Comparison of ENCODE assay signal across 10 cellular contexts in genomic region chr6:52536424-52536916, GRCh38. TPM values are rescaled to one million over a fixed set of nuclear protein-coding genes. Genes with fewer than 3 reads are reported as not detected.
DNase-seq lines count a peak whose midpoint lies in the region; ATAC-seq and TF ChIP-seq lines count a peak whose summit lies in the region.
"Had no signal": no experiment of that assay in that cellular context is flagged by ENCODE, and none has a peak within 500 bp of the region (broad histone marks: within the 10 kb centered on the region; RNA-seq: fewer than 3 reads in every experiment).

No MANE protein-coding gene starts in this region.

- TF ChIP-seq CTCF in IMR-90 (conservative IDR thresholded peaks at IDR 0.05; ENCODE audit: low read depth, low read length) (no peak), progenitor cell of endocrine pancreas (IDR thresholded peaks at IDR 0.05; ENCODE audit: unreplicated experiment) (no peak), Calu3 (IDR thresholded peaks at IDR 0.05; ENCODE audit: unreplicated experiment) (no peak)

- H3K27me3 Mint-ChIP-seq in progenitor cell of endocrine pancreas (no peaks in the 10 kb centered on the region), Calu3 (ENCODE audit: unreplicated experiment) (no peaks in the 10 kb centered on the region)

- peak overlapping the region; percentile 92 for H3K4ac ChIP-seq in IMR-90 (ENCODE audit: low read depth, low read length)

- WGBS in IMR-90 (ENCODE audit: extremely low coverage in 2 of 2, insufficient read length in 1 of 2), 2 experiments: 95% methylated on average over 4 of the region's 6 CpGs; no CpG with 5 or more reads in 1 of the 2 experiments

- H3K56ac ChIP-seq in IMR-90 (ENCODE audit: extremely low read depth, insufficient read depth, low read length): peak overlapping the region; percentile 37; the same call in 1 of the 2 replicates

- no peaks in the 10 kb centered on the region for H3K27me3 ChIP-seq in IMR-90 (ENCODE audit: control insufficient read depth, insufficient read depth, low read length)
- H3K27me3 ChIP-seq in HAP-1 (ENCODE audit: low read depth): no peaks in the 10 kb centered on the region
- H3K27me3 ChIP-seq in MG63: no peaks in the 10 kb centered on the region
- H3K27me3 ChIP-seq: left lung had no signal

- H3K23ac ChIP-seq in IMR-90 (ENCODE audit: low read depth, low read length): peak overlapping the region; percentile 94

- no peak overlapping the region for H2AFZ ChIP-seq in IMR-90 (replicated peaks; ENCODE audit: low read length, poor library complexity)

- POLR2A ChIA-PET in IMR-90 (lab: Charles Lee; ENCODE audit: unreplicated experiment): no interaction called here

- peak overlapping the region; percentile 96 for H2AK5ac ChIP-seq in IMR-90 (ENCODE audit: low read depth, low read length)

- TF ChIP-seq RAD21 in IMR-90 (IDR thresholded peaks at IDR 0.05; ENCODE audit: low read length): no peak

- peaks cover 28% of the 10 kb centered on the region for H3K36me3 ChIP-seq in IMR-90 (ENCODE audit: control insufficient read depth, insufficient read depth, low read length)
- no peaks in the 10 kb centered on the region for H3K36me3 ChIP-seq in HAP-1 (replicated peaks)
- H3K36me3 ChIP-seq in MG63: peaks cover 96% of the 10 kb centered on the region

- no peak overlapping the region for H3K4me3 Mint-ChIP-seq in progenitor cell of endocrine pancreas (ENCODE audit: low read depth)
- no peak overlapping the region for H3K4me3 Mint-ChIP-seq in Calu3 (ENCODE audit: low read depth, unreplicated experiment)

- peak overlapping the region; percentile 83; the same call in 1 of the 2 replicates for H4K5ac ChIP-seq in IMR-90 (ENCODE audit: low read depth, low read length)

- CTCF ChIA-PET in IMR-90 (lab: Yijun Ruan, JAX) (interaction anchor here (0.9 to 1.2 kb wide), 2 partner anchors 11 to 25 kb away, joined by 3 to 5 read pairs; no protein-coding TSS in a partner anchor), Calu3 (lab: Charles Lee) (no interaction called here)

- H3K9me3 ChIP-seq in IMR-90 (ENCODE audit: control insufficient read depth, insufficient read depth, low read length) (no peaks in the 10 kb centered on the region), HAP-1 (no peaks in the 10 kb centered on the region), MG63 (no peaks in the 10 kb centered on the region)
- H3K9me3 ChIP-seq: left lung had no signal

- H3K4me3 ChIP-seq in IMR-90 (ENCODE audit: insufficient read depth, low read depth, low read length): no peak overlapping the region
- no peak overlapping the region for H3K4me3 ChIP-seq in HAP-1
- no peak overlapping the region for H3K4me3 ChIP-seq in MG63
- H3K4me3 ChIP-seq: left lung had no signal

- H3K36me3 Mint-ChIP-seq in progenitor cell of endocrine pancreas (ENCODE audit: insufficient read depth) (peaks cover 5% of the 10 kb centered on the region), Calu3 (ENCODE audit: insufficient read depth, unreplicated experiment) (no peaks in the 10 kb centered on the region)

- H3K4me1 ChIP-seq in IMR-90 (ENCODE audit: control insufficient read depth, insufficient read depth, low read length) (peaks cover 48% of the 10 kb centered on the region), HAP-1 (no peaks in the 10 kb centered on the region)

- peak overlapping the region; percentile 91 for H2BK20ac ChIP-seq in IMR-90 (ENCODE audit: low read depth, low read length)

- H4K8ac ChIP-seq in IMR-90 (ENCODE audit: low read depth in 2 of 2, low read length in 2 of 2): peak overlapping the region; percentile 83 to 84; a peak in 3 of 4 replicates

- H3K4me2 ChIP-seq in IMR-90 (ENCODE audit: low read depth, low read length): no peak overlapping the region

- in situ Hi-C loops in IMR-90 (cut with MboI; ENCODE audit: low sequenced_read_pairs) (no loop called here), HAP-1 (cut with MboI; ENCODE audit: low sequenced_read_pairs) (no loop called here)

- H3K18ac ChIP-seq in IMR-90 (ENCODE audit: low read depth, low read length): peak overlapping the region; percentile 83

- no peak overlapping the region for H2AK9ac ChIP-seq in IMR-90 (replicated peaks; ENCODE audit: low read depth, low read length, poor library complexity)

- H2BK120ac ChIP-seq in IMR-90 (ENCODE audit: low read depth, low read length): peak overlapping the region; percentile 91

- 0 out of 2 replicates have a peak, but pooled peaks cover 3% of the 10 kb centered on the region for H4K20me1 ChIP-seq in IMR-90 (ENCODE audit: insufficient read depth, low read length)

- dilution Hi-C loops in IMR-90 (cut with HindIII; ENCODE audit: low sequenced_read_pairs, unreplicated experiment): no loop called here

- peaks cover 39 to 89% of the 10 kb centered on the region in 2 experiments for H3K79me1 ChIP-seq in IMR-90 (ENCODE audit: low read depth in 1 of 2, low read length in 2 of 2)

- H3K27ac ChIP-seq in IMR-90 (ENCODE audit: insufficient read depth, low read length): peak overlapping the region; percentile 35
- H3K27ac ChIP-seq: left lung had no signal

- DNase-seq in IMR-90 (no peak), progenitor cell of endocrine pancreas (ENCODE audit: low spot score, unreplicated experiment) (no peak), HAP-1 (ENCODE audit: low spot score in 2 of 2) (no peak), Calu3 (no peak), MG63 (no peak)
- DNase-seq: anterior cingulate cortex, left lung, NCI-H1694 had no signal

- H2BK15ac ChIP-seq in IMR-90 (ENCODE audit: low read depth, low read length): peak overlapping the region; percentile 63; the same call in 2 of the 3 replicates

- intact Hi-C loops in IMR-90 (cut with micrococcal nuclease) (no loop called here), Calu3 (cut with micrococcal nuclease; ENCODE audit: unreplicated experiment) (no loop called here)

- ATAC-seq in GM19043 (IDR thresholded peaks at IDR 0.05; ENCODE audit: low read depth, unreplicated experiment) (peak; percentile 38), HG02588 (IDR thresholded peaks at IDR 0.05; ENCODE audit: unreplicated experiment) (peak; percentile 34), IMR-90 (ENCODE audit: low read depth) (no peak)
- ATAC-seq: left lung had no signal

- BruUV-seq in IMR-90 (replicated peaks; lab: Mats Ljungman, UMichigan): no TSS peak
- no TSS peak for BruUV-seq in Calu3 (replicated peaks; lab: Mats Ljungman, UMichigan)

- H3K9me1 ChIP-seq in IMR-90 (ENCODE audit: insufficient read depth, low read length): peaks cover 57% of the 10 kb centered on the region

- peak overlapping the region; percentile 92 for H3K14ac ChIP-seq in IMR-90 (replicated peaks; ENCODE audit: low read depth, low read length)

- peak overlapping the region; percentile 97 for H4K91ac ChIP-seq in IMR-90 (ENCODE audit: insufficient read depth, low read depth, low read length)

- TF ChIP-seq POLR2A in IMR-90 (IDR thresholded peaks at IDR 0.05; ENCODE audit: low read depth, low read length): no peak

- no peaks in the 10 kb centered on the region for H3K9me3 Mint-ChIP-seq in progenitor cell of endocrine pancreas (ENCODE audit: low read depth)
- no peaks in the 10 kb centered on the region for H3K9me3 Mint-ChIP-seq in Calu3 (ENCODE audit: low read depth, unreplicated experiment)

- peak overlapping the region; percentile 95 for H2BK5ac ChIP-seq in IMR-90 (ENCODE audit: low read depth, low read length, poor library complexity, severe bottlenecking)

- no peak overlapping the region for H3K9ac ChIP-seq in IMR-90 (ENCODE audit: low read depth, low read length)

- H3K4me1 Mint-ChIP-seq in progenitor cell of endocrine pancreas (ENCODE audit: low read depth) (peaks cover 7% of the 10 kb centered on the region), Calu3 (ENCODE audit: low read depth, unreplicated experiment) (peaks cover 10% of the 10 kb centered on the region)

- H3K27ac Mint-ChIP-seq in progenitor cell of endocrine pancreas: peak overlapping the region; percentile 13
- no peak overlapping the region for H3K27ac Mint-ChIP-seq in Calu3 (ENCODE audit: unreplicated experiment)

TF ChIP-seq in IMR-90, 13 proteins besides CTCF, POLR2A, EP300 and RAD21 (continues in another document):
- TF ChIP-seq MAZ (IDR thresholded peaks at IDR 0.05; ENCODE audit: borderline replicate concordance, low read depth, low read length) (no peak), MXI1 (IDR thresholded peaks at IDR 0.05; ENCODE audit: borderline replicate concordance, low read depth, low read length) (no peak), BHLHE40 (IDR thresholded peaks at IDR 0.05; ENCODE audit: low read depth, low read length) (no peak), ELK1 (IDR thresholded peaks at IDR 0.05; ENCODE audit: borderline replicate concordance, low read depth, low read length) (no peak), RCOR1 (IDR thresholded peaks at IDR 0.05; ENCODE audit: insufficient replicate concordance, low read length) (no peak), RFX5 (IDR thresholded peaks at IDR 0.05; ENCODE audit: low read depth, low read length) (no peak), MAFK (IDR thresholded peaks at IDR 0.05; ENCODE audit: low read depth, low read length) (no peak), CEBPB (IDR thresholded peaks at IDR 0.05; ENCODE audit: low read depth, low read length) (no peak), FOS (IDR thresholded peaks at IDR 0.05; ENCODE audit: low read depth, low read length) (no peak), USF2 (IDR thresholded peaks at IDR 0.05; ENCODE audit: low read depth, low read length) (no peak), NFE2L2 (IDR thresholded peaks at IDR 0.05; ENCODE audit: low read depth, low read length) (no peak)

RNA-seq across cellular contexts. Expression of gene TRAM2, which starts 40.4 kb away (rescaled TPM):
- total RNA-seq in IMR-90 (2012; rRNA removed) (77.2 and 81.1 TPM in 2 replicates), progenitor cell of endocrine pancreas (18.6 and 19.9 TPM in 2 replicates), Calu3 (2022) (10.7 and 12.8 TPM in 2 replicates)
- polyA plus RNA-seq in IMR-90 (2012; rRNA removed): 94.2 and 95.7 TPM in 2 replicates
- polyA plus RNA-seq in IMR-90 (2012; cell fraction: cytosol; rRNA removed): 51.8 and 52.7 TPM in 2 replicates
- polyA plus RNA-seq in IMR-90 (2012; cell fraction: nucleus; rRNA removed; ENCODE audit: low replicate concordance): 86.8 and 207 TPM in 2 replicates
- total RNA-seq in MG63 (2014; rRNA removed; shearing (Covaris generic); ENCODE audit: low replicate concordance): 206 and 243 TPM in 2 replicates
